In the genomic region with DNA sequence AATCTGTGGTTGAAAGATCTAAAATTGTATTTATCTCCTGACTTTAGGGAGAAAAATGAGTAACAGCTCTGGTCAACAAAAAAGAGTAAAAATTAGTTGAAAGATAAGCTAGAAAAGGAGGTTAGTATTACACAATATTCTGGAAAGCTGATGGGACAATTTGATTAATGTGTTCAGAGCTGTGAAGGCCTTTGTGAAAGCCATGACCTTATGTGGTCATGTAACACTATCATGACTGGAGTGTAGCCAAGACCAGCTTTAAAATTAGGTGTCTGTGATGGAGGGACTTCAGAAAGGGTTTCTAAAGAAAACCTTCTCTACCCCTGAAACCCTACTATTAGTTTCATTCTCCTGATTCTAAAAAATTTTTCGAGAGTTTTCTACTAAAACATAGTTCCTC, we compare ENCODE assay signal across 10 cellular contexts.
DNase-seq lines count a peak whose midpoint lies in the region; ATAC-seq and TF ChIP-seq lines count a peak whose summit lies in the region.
"Had no signal": no experiment of that assay in that cellular context is flagged by ENCODE, and none has a peak within 500 bp of the region (broad histone marks: within the 10 kb centered on the region; RNA-seq: fewer than 3 reads in every experiment).

No MANE protein-coding gene starts in this region.

- H3K4me3 ChIP-seq in fibroblast of mammary gland (ENCODE audit: control insufficient read depth, low read depth, low read length) = no peak overlapping the region
- H3K4me3 ChIP-seq: vagina had no signal

- H3K27ac Mint-ChIP-seq in activated T-cell treated with anti-CD3 and anti-CD28 coated beads, Interleukin-2, amount 50 U/mL, for 72 hours = no peak overlapping the region

- H3K4me1 Mint-ChIP-seq in activated T-cell treated with anti-CD3 and anti-CD28 coated beads, Interleukin-2, amount 50 U/mL, for 72 hours (ENCODE audit: low read depth) = no peaks in the 10 kb centered on the region

- H3K9me3 Mint-ChIP-seq in activated T-cell treated with anti-CD3 and anti-CD28 coated beads, Interleukin-2, amount 50 U/mL, for 72 hours = no peaks in the 10 kb centered on the region

- no peak for TF ChIP-seq CTCF in fibroblast of mammary gland (conservative IDR thresholded peaks at IDR 0.05; ENCODE audit: control insufficient read depth, insufficient read depth, low read depth, low read length)

- peak; percentile 94 for ATAC-seq in GM18511 (IDR thresholded peaks at IDR 0.05; ENCODE audit: unreplicated experiment)
- peak; percentile 97 for ATAC-seq in GM21447 (IDR thresholded peaks at IDR 0.05; ENCODE audit: unreplicated experiment)
- peak; percentile 96 for ATAC-seq in HG03439 (IDR thresholded peaks at IDR 0.05; ENCODE audit: unreplicated experiment)
- ATAC-seq in activated T-cell treated with anti-CD3 and anti-CD28 coated beads, Interleukin-2, amount 50 U/mL, for 72 hours (replicated peaks in 1 of 2) = no peak

- H3K27ac ChIP-seq in substantia nigra (ENCODE audit: low read depth, low read length, poor library complexity, severe bottlenecking) = no peak overlapping the region
- H3K27ac ChIP-seq: vagina had no signal

- peaks cover 0 to 2% of the 10 kb centered on the region in 2 donors for H3K36me3 Mint-ChIP-seq in activated T-cell treated with anti-CD3 and anti-CD28 coated beads, Interleukin-2, amount 50 U/mL, for 72 hours (ENCODE audit: insufficient read depth in 2 of 2)

- no peak overlapping the region for H3K4me3 Mint-ChIP-seq in activated T-cell treated with anti-CD3 and anti-CD28 coated beads, Interleukin-2, amount 50 U/mL, for 72 hours

- no peaks in the 10 kb centered on the region for H3K27me3 Mint-ChIP-seq in activated T-cell treated with anti-CD3 and anti-CD28 coated beads, Interleukin-2, amount 50 U/mL, for 72 hours (ENCODE audit: low read depth)

- DNase-seq in fibroblast of mammary gland (ENCODE audit: low read depth) = peak; percentile 29
- DNase-seq in activated effector memory CD4-positive, alpha-beta T cell treated with Interleukin-2 at 50 U/mL for 16 hours = no peak
- DNase-seq in activated T-cell treated with anti-CD3 and anti-CD28 coated beads, Interleukin-2, amount 50 U/mL, for 72 hours = no peak
- DNase-seq in NCI-H146 treated with DMSO at 0.1 percent for 48 hours (lab: John Stamatoyannopoulos, UW; ENCODE audit: unreplicated experiment) = no peak
- DNase-seq in substantia nigra (lab: John Stamatoyannopoulos, UW) = no peak
- DNase-seq: retina had no signal

Comparison
In these comparisons a context has a peak if more than half of its experiments do, and no peak if none do; other contexts are left out.
1. ATAC-seq: peak in GM18511 (single experiment), GM21447 (single experiment) and HG03439 (single experiment); none in activated T-cell treated with anti-CD3 and anti-CD28 coated beads, Interleukin-2, amount 50 U/mL, for 72 hours (0 of 2).